8 cellular contexts compared by ENCODE assay signal in genomic region chr6:116369540-116370327, GRCh38. TPM values are rescaled to one million over a fixed set of nuclear protein-coding genes. Genes with fewer than 3 reads are reported as not detected.
DNase-seq lines count a peak whose midpoint lies in the region; ATAC-seq and TF ChIP-seq lines count a peak whose summit lies in the region.

No MANE protein-coding gene starts in this region.

- peak overlapping the region; percentile 85 for H3K9ac ChIP-seq in iPS-18a (ENCODE audit: low read length)

- WGBS in testis, 2 donors = 13 to 17% methylated on average over 7 of the region's 7 CpGs

- H3K27me3 ChIP-seq in iPS-18a (ENCODE audit: control insufficient read depth, insufficient read depth, low read length) (no peaks in the 10 kb centered on the region), testis (no peaks in the 10 kb centered on the region)

- no peak for TF ChIP-seq CTCF in testis (IDR thresholded peaks at IDR 0.05)

- H3K9me3 Mint-ChIP-seq in activated T-cell treated with anti-CD3 and anti-CD28 coated beads, Interleukin-2, amount 50 U/mL, for 4 hours = no peaks in the 10 kb centered on the region

- H3K9me3 ChIP-seq in iPS-18a (ENCODE audit: control insufficient read depth, low read depth, low read length) (no peaks in the 10 kb centered on the region), testis (no peaks in the 10 kb centered on the region)

- no peak for ATAC-seq in activated T-cell treated with anti-CD3 and anti-CD28 coated beads, Interleukin-2, amount 50 U/mL, for 4 hours
- ATAC-seq in HG02759 (IDR thresholded peaks at IDR 0.05; ENCODE audit: unreplicated experiment) = peak; percentile 13

- H3K27me3 Mint-ChIP-seq in activated T-cell treated with anti-CD3 and anti-CD28 coated beads, Interleukin-2, amount 50 U/mL, for 4 hours (ENCODE audit: low read depth) = peaks cover 27% of the 10 kb centered on the region

- H3K4me1 ChIP-seq in iPS-18a (ENCODE audit: control insufficient read depth, low read depth, low read length) (peaks cover 4% of the 10 kb centered on the region), testis (peaks cover 8% of the 10 kb centered on the region)

- peak overlapping the region; percentile 82 for H3K4me3 Mint-ChIP-seq in activated T-cell treated with anti-CD3 and anti-CD28 coated beads, Interleukin-2, amount 50 U/mL, for 4 hours

- H3K36me3 ChIP-seq in iPS-18a (ENCODE audit: control insufficient read depth, low read depth, low read length) (no peaks in the 10 kb centered on the region), testis (ENCODE audit: low read depth, missing control alignments) (no peaks in the 10 kb centered on the region)

- peaks cover 14% of the 10 kb centered on the region for H3K4me1 Mint-ChIP-seq in activated T-cell treated with anti-CD3 and anti-CD28 coated beads, Interleukin-2, amount 50 U/mL, for 4 hours (ENCODE audit: low read depth)

- DNase-seq in activated T-cell treated with anti-CD3 and anti-CD28 coated beads, Interleukin-2, amount 50 U/mL, for 4 hours = no peak
- DNase-seq in activated T-cell treated with anti-CD3 and anti-CD28 coated beads for 4 hours (no peak), UCSD-AML1 (lab: John Stamatoyannopoulos, UW; ENCODE audit: unreplicated experiment) (peak; percentile 29), testis (peak; percentile 21), NCI-H1417 treated with DMSO at 0.1 percent for 48 hours (lab: John Stamatoyannopoulos, UW) (no peak), GOT3 (lab: John Stamatoyannopoulos, UW) (no peak)

- H3K4me3 ChIP-seq in iPS-18a (ENCODE audit: low read length) = peak overlapping the region; percentile 84
- peak overlapping the region; percentile 81 for H3K4me3 ChIP-seq in testis

- intact Hi-C loops in testis (cut with DNase I; ENCODE audit: low total_unique reads) = no loop called here

- peak overlapping the region; percentile 6 for H3K27ac ChIP-seq in iPS-18a (ENCODE audit: low read length)
- peak overlapping the region; percentile 96 to 98 for H3K27ac ChIP-seq in testis

- no peak for TF ChIP-seq POLR2A in testis (IDR thresholded peaks at IDR 0.05)

- no peaks in the 10 kb centered on the region for H3K36me3 Mint-ChIP-seq in activated T-cell treated with anti-CD3 and anti-CD28 coated beads, Interleukin-2, amount 50 U/mL, for 4 hours (ENCODE audit: insufficient read depth)

RNA-seq across cellular contexts. Expression of gene DSE, which starts 1.0 kb away (rescaled TPM):
- total RNA-seq in activated T-cell treated with anti-CD3 and anti-CD28 coated beads, Interleukin-2, amount 50 U/mL, for 4 hours = 1 to 10 TPM; 2.0 to 4.7 (median 3.4) TPM
- 10 to 100 TPM; 35.1 to 49.3 TPM for total RNA-seq in testis
- 31.5 TPM for polyA plus RNA-seq in testis (ENCODE audit: insufficient read depth, low read depth, low replicate concordance)

Comparison
In these comparisons a context has a peak if more than half of its experiments do, and no peak if none do; other contexts are left out.
1. DNase-seq: peak in UCSD-AML1 (single experiment) and testis (single experiment); none in activated T-cell treated with anti-CD3 and anti-CD28 coated beads, Interleukin-2, amount 50 U/mL, for 4 hours (single experiment), activated T-cell treated with anti-CD3 and anti-CD28 coated beads for 4 hours (single experiment), NCI-H1417 treated with DMSO at 0.1 percent for 48 hours (single experiment) and GOT3 (single experiment).
2. RNA of gene DSE, which starts 1.0 kb away (total RNA-seq): 35.1 to 49.3 TPM in testis; 2.0 to 4.7 TPM in activated T-cell treated with anti-CD3 and anti-CD28 coated beads, Interleukin-2, amount 50 U/mL, for 4 hours; every median in the first group is over 4 times any median in the second.